ENCODE assay signal across 32 cellular contexts in the genomic region with DNA sequence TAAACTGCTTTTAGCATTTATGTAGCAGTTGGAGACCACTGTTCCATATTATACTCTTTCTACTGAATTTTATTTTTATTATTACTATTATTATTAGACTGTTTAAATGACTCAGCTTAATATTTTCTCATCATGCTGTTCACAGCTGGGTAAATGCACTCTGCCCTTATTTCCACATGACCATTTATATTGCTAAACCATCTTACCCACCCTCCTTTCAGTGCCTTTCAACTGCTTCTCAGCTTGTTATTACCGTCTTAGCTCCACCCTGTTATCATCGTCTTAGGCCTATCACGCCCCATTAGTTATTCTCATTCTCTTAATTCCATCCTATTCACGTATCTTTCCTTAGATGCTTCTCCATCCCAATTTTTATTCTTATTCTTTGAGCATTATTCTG.
"Had no signal": no experiment of that assay in that cellular context is flagged by ENCODE, and none has a peak within 500 bp of the region (broad histone marks: within the 10 kb centered on the region; RNA-seq: fewer than 3 reads in every experiment).

No MANE protein-coding gene starts in this region.

- H3K27ac ChIP-seq: breast epithelium, PC-9, RWPE1, WERI-Rb-1 had no signal

- H3K4me1 Mint-ChIP-seq: activated CD4-positive, alpha-beta memory T cell treated with anti-CD3 and anti-CD28 coated beads, Interleukin-2, amount 10 ng/mL, durations not matched to agents 7 days and 5 days; activated CD8-positive, alpha-beta memory T cell treated with anti-CD3 and anti-CD28 coated beads, Interleukin-2, amount 10 ng/mL, durations not matched to agents 7 days and 5 days; activated naive CD8-positive, alpha-beta T cell treated with anti-CD3 and anti-CD28 coated beads for 36 hours had no signal

- DNase-seq: activated CD4-positive, alpha-beta memory T cell treated with anti-CD3 and anti-CD28 coated beads, Interleukin-2, amount 10 ng/mL, durations not matched to agents 7 days and 5 days; activated CD4-positive, alpha-beta T cell treated with anti-CD3 and anti-CD28 coated beads for 1 hour; activated CD4-positive, alpha-beta T cell treated with anti-CD3 and anti-CD28 coated beads for 48 hours; activated CD4-positive, CD25-positive, alpha-beta regulatory T cell; activated CD8-positive, alpha-beta memory T cell treated with anti-CD3 and anti-CD28 coated beads for 24 hours; activated CD8-positive, alpha-beta memory T cell treated with anti-CD3 and anti-CD28 coated beads, Interleukin-2, amount 10 ng/mL, durations not matched to agents 7 days and 5 days; activated CD8-positive, alpha-beta memory T cell treated with anti-CD3 and anti-CD28 coated beads, Interleukin-2, amount 50 U/mL, for 48 hours; activated effector memory CD4-positive, alpha-beta T cell treated with Interleukin-2 at 50 U/mL for 16 hours; activated naive CD4-positive, alpha-beta T cell treated with anti-CD3 and anti-CD28 coated beads, Interleukin-2, amount 50 U/mL, for 16 hours; activated naive CD8-positive, alpha-beta T cell treated with anti-CD3 and anti-CD28 coated beads for 36 hours; activated T-cell treated with anti-CD3 and anti-CD28 coated beads, Interleukin-2, amount 50 U/mL, for 48 hours; amniotic stem cell; aorta; Karpas-422; NCI-H1105; NCI-H1417 treated with DMSO at 0.1 percent for 48 hours; NCI-H187 treated with DMSO at 0.1 percent for 48 hours; NCI-H2081 treated with DMSO at 0.1 percent for 48 hours; NCI-H510A; NCI-H526; NCI-H748 treated with DMSO at 0.1 percent for 48 hours; NK-92 treated with Interleukin-12 subunit alpha and Interleukin-12 subunit beta, amount 100 ng/mL, for 24 hours; PC-9; SIG-M5; SW 1271; T-helper 1 cell; T-helper 2 cell; T-helper 9 cell; WERI-Rb-1 had no signal

- H3K9me3 Mint-ChIP-seq: activated CD4-positive, alpha-beta memory T cell treated with anti-CD3 and anti-CD28 coated beads, Interleukin-2, amount 10 ng/mL, durations not matched to agents 7 days and 5 days; activated naive CD8-positive, alpha-beta T cell treated with anti-CD3 and anti-CD28 coated beads for 36 hours had no signal

- H3K4me3 ChIP-seq: breast epithelium, PC-9 had no signal

- H3K36me3 Mint-ChIP-seq: activated CD8-positive, alpha-beta memory T cell treated with anti-CD3 and anti-CD28 coated beads, Interleukin-2, amount 10 ng/mL, durations not matched to agents 7 days and 5 days; activated naive CD8-positive, alpha-beta T cell treated with anti-CD3 and anti-CD28 coated beads for 36 hours had no signal

- H3K27me3 ChIP-seq: breast epithelium had no signal

- H3K4me1 ChIP-seq: breast epithelium had no signal

- H3K36me3 ChIP-seq: breast epithelium, WERI-Rb-1 had no signal

- H3K27me3 Mint-ChIP-seq: activated naive CD8-positive, alpha-beta T cell treated with anti-CD3 and anti-CD28 coated beads for 36 hours had no signal

- H3K4me3 Mint-ChIP-seq: activated CD4-positive, alpha-beta memory T cell treated with anti-CD3 and anti-CD28 coated beads, Interleukin-2, amount 10 ng/mL, durations not matched to agents 7 days and 5 days; activated CD8-positive, alpha-beta memory T cell treated with anti-CD3 and anti-CD28 coated beads, Interleukin-2, amount 10 ng/mL, durations not matched to agents 7 days and 5 days; activated naive CD8-positive, alpha-beta T cell treated with anti-CD3 and anti-CD28 coated beads for 36 hours had no signal

- H3K27ac Mint-ChIP-seq: activated CD4-positive, alpha-beta memory T cell treated with anti-CD3 and anti-CD28 coated beads, Interleukin-2, amount 10 ng/mL, durations not matched to agents 7 days and 5 days; activated CD8-positive, alpha-beta memory T cell treated with anti-CD3 and anti-CD28 coated beads, Interleukin-2, amount 10 ng/mL, durations not matched to agents 7 days and 5 days; activated naive CD8-positive, alpha-beta T cell treated with anti-CD3 and anti-CD28 coated beads for 36 hours had no signal

- ATAC-seq: activated CD8-positive, alpha-beta memory T cell treated with anti-CD3 and anti-CD28 coated beads, Interleukin-2, amount 10 ng/mL, durations not matched to agents 7 days and 5 days; Right ventricle myocardium inferior had no signal

- H3K9me3 ChIP-seq: breast epithelium had no signal
